ENCODE assay signal across 34 cellular contexts in the genomic region with DNA sequence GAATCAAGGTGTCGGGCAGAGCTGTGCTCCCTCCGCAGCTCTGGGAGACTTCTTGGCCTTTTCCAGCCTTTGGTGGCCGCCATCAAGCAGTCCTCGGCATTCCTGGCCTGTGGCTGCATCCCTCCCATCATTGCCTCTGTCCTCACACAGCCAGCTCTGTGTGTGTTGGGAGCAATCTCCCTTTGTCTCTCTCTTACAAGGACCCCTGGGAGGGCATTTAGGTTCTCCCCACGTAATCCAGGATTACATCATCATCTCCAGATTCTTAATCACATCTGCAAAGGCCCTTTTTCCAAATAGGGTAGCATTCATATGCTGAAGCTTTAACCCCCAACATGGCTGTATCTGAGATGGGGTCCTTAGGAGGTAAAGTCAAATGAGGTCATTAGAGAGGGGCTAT. TPM values are rescaled to one million over a fixed set of nuclear protein-coding genes. Genes with fewer than 3 reads are reported as not detected.
"Had no signal": no experiment of that assay in that cellular context is flagged by ENCODE, and none has a peak within 500 bp of the region (broad histone marks: within the 10 kb centered on the region; RNA-seq: fewer than 3 reads in every experiment).

No MANE protein-coding gene starts in this region.

- H3K4me3 Mint-ChIP-seq: dendritic cell treated with granulocyte-macrophage colony-stimulating factor and Interleukin-4, amounts not matched to agents 40 ng/mL and 50 ng/mL, for 4 days; mesothelial cell of epicardium; naive B cell; natural killer cell treated with Interleukin-12 subunit alpha and Interleukin-12 subunit beta and Interleukin-15 and Interleukin-18, amount 100 ng/mL, for 72 hours; neural crest cell; stimulated activated naive CD8-positive, alpha-beta T cell treated with anti-CD3 and anti-CD28 coated beads, Interleukin-15, amount 100 ng/mL, for 72 hours had no signal

- H2AFZ ChIP-seq: hepatocyte had no signal

- FAIRE-seq: endothelial cell of umbilical vein, islet of Langerhans had no signal

- H3K9me3 ChIP-seq: esophagus muscularis mucosa, gastroesophageal sphincter, heart left ventricle, left lung, mucosa of descending colon, prostate gland, right atrium auricular region, suprapubic skin, transverse colon, upper lobe of right lung, uterus had no signal

- DNase-seq: effector memory CD4-positive, alpha-beta T cell; foreskin keratinocyte; left cardiac atrium; mesenchymal stem cell; naive B cell; nucleus accumbens; stimulated activated CD4-positive, alpha-beta T cell treated with anti-CD3 and anti-CD28 coated beads, Interleukin-12 subunit alpha, Interleukin-12 subunit beta, amount 100 ng/mL, for 4 hours; stimulated activated CD4-positive, alpha-beta T cell treated with anti-CD3 and anti-CD28 coated beads, Interleukin-1b, Interleukin-23, amount 100 ng/mL, for 48 hours; stimulated activated CD4-positive, alpha-beta T cell treated with anti-CD3 and anti-CD28 coated beads, Interleukin-4, amount 100 ng/mL, for 1 hour; stimulated activated CD8-positive, alpha-beta memory T cell treated with anti-CD3 and anti-CD28 coated beads, Interleukin-4, amount 100 ng/mL, for 48 hours; stimulated activated naive CD4-positive, alpha-beta T cell; stimulated activated naive CD8-positive, alpha-beta T cell treated with anti-CD3 and anti-CD28 coated beads, Interleukin-15, amount 100 ng/mL, for 72 hours; transverse colon; upper lobe of right lung; uterus had no signal

- H3K4me1 Mint-ChIP-seq: mesothelial cell of epicardium; neural crest cell; stimulated activated naive CD8-positive, alpha-beta T cell treated with anti-CD3 and anti-CD28 coated beads, Interleukin-15, amount 100 ng/mL, for 72 hours had no signal

- H3K4me2 ChIP-seq: hepatocyte, smooth muscle cell had no signal

- H3K27ac Mint-ChIP-seq: dendritic cell treated with granulocyte-macrophage colony-stimulating factor and Interleukin-4, amounts not matched to agents 40 ng/mL and 50 ng/mL, for 4 days; mesothelial cell of epicardium; naive B cell had no signal

- H3K27ac ChIP-seq: esophagus muscularis mucosa, foreskin keratinocyte, gastroesophageal sphincter, heart left ventricle, hepatocyte, left lung, prostate gland, right atrium auricular region, suprapubic skin, transverse colon, upper lobe of right lung, uterus had no signal

- H3K36me3 ChIP-seq: esophagus muscularis mucosa, gastroesophageal sphincter, heart left ventricle, left lung, prostate gland, right atrium auricular region, suprapubic skin, transverse colon, upper lobe of right lung, uterus had no signal

- H3K9me3 Mint-ChIP-seq: dendritic cell treated with granulocyte-macrophage colony-stimulating factor and Interleukin-4, amounts not matched to agents 40 ng/mL and 50 ng/mL, for 4 days; neural crest cell had no signal

- H3K4me3 ChIP-seq: esophagus muscularis mucosa, gastroesophageal sphincter, heart left ventricle, hepatocyte, left lung, mucosa of descending colon, prostate gland, right atrium auricular region, smooth muscle cell, suprapubic skin, transverse colon, upper lobe of right lung, uterus had no signal

- H3K36me3 Mint-ChIP-seq: mesothelial cell of epicardium; naive B cell; natural killer cell treated with Interleukin-12 subunit alpha and Interleukin-12 subunit beta and Interleukin-15 and Interleukin-18, amount 100 ng/mL, for 72 hours had no signal

- ATAC-seq: foreskin keratinocyte; gastroesophageal sphincter; left cardiac atrium; left lung; natural killer cell treated with Interleukin-12 subunit alpha and Interleukin-12 subunit beta and Interleukin-15 and Interleukin-18, amount 100 ng/mL, for 72 hours; sciatic nerve; stimulated activated naive CD8-positive, alpha-beta T cell treated with anti-CD3 and anti-CD28 coated beads, Interleukin-15, amount 100 ng/mL, for 72 hours had no signal

- H3K79me2 ChIP-seq: hepatocyte had no signal

- H3K27me3 Mint-ChIP-seq: stimulated activated naive CD8-positive, alpha-beta T cell treated with anti-CD3 and anti-CD28 coated beads, Interleukin-15, amount 100 ng/mL, for 72 hours had no signal

- H3K27me3 ChIP-seq: esophagus muscularis mucosa, foreskin keratinocyte, gastroesophageal sphincter, hepatocyte, left lung, right atrium auricular region, suprapubic skin, transverse colon, upper lobe of right lung, uterus had no signal

- H3K4me1 ChIP-seq: esophagus muscularis mucosa, foreskin keratinocyte, gastroesophageal sphincter, prostate gland, right atrium auricular region, transverse colon, upper lobe of right lung, uterus had no signal

RNA-seq across cellular contexts. Expression of gene DNAH17, which starts 4.1 kb away (rescaled TPM):
- total RNA-seq: endothelial cell of umbilical vein, epithelial cell of proximal tubule, esophagus muscularis mucosa, fibroblast of lung had no signal
- polyA plus RNA-seq: endothelial cell of umbilical vein, fibroblast of lung had no signal
